ENCODE assay signal across 2 cellular contexts in the genomic region with DNA sequence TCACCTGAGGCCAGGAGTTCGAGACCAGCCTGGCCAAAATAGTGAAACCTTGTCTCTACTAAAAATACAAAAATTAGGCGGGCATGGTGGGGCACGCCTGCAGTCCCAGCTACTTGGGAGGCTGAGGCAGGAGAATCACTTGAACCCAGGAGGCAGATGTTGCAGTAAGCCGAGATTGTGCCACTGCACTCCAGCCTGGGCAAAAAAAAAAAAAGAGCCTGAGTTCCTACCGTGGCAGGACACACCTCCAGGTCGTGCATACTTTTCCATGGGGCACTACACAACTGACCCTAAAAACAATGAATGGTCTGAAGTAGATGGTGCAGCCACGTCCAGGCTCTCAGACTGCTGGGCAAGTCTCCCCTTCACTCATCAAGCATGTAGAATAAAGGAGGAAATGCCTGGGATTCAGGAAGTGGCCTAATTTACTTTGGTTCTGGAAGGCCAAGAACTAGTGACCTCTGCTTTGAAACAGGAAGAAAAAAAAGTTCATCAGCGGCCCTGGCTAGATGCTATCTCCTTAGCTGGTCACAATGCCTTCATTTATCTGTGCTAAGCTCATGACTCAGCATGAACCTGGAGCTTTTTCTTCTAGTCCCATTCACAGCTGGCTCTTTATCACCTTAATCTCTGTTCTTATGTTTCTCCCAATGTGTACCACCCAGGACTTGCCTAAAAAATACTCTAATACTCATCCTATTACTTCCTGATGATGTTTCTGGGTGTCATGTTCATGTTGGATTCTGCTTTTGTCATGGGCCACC.
TF ChIP-seq lines count a peak whose summit lies in the region.

No MANE protein-coding gene starts in this region.

TF ChIP-seq in K562, 482 proteins besides CTCF, POLR2A, EP300 and RAD21 (continued from another document and continues in another):
- no peak for TF ChIP-seq POLR3G (IDR thresholded peaks at IDR 0.05; ENCODE audit: extremely low read depth, insufficient read length, insufficient replicate concordance)
- no peak for TF ChIP-seq TARDBP (IDR thresholded peaks at IDR 0.05)
- no peak for TF ChIP-seq ZNF57 (CRISPR knock-in tag; IDR thresholded peaks at IDR 0.05)
- TF ChIP-seq ZBTB8A (IDR thresholded peaks at IDR 0.05; ENCODE audit: partially characterized antibody), result no peak
- TF ChIP-seq ZNF408 (CRISPR knock-in tag; IDR thresholded peaks at IDR 0.05; ENCODE audit: low read depth), result no peak
- TF ChIP-seq RCOR1 (IDR thresholded peaks at IDR 0.05; ENCODE audit: borderline replicate concordance in 1 of 2, low read depth in 2 of 2, low read length in 2 of 2), result peak in 1 of 2 experiments; percentile 46; a peak in 1 of 4 replicates
- TF ChIP-seq, protein P1, sequence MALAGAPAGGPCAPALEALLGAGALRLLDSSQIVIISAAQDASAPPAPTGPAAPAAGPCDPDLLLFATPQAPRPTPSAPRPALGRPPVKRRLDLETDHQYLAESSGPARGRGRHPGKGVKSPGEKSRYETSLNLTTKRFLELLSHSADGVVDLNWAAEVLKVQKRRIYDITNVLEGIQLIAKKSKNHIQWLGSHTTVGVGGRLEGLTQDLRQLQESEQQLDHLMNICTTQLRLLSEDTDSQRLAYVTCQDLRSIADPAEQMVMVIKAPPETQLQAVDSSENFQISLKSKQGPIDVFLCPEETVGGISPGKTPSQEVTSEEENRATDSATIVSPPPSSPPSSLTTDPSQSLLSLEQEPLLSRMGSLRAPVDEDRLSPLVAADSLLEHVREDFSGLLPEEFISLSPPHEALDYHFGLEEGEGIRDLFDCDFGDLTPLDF (CRISPR knock-in tag; IDR thresholded peaks at IDR 0.05), result no peak
- TF ChIP-seq ZNF41 (CRISPR knock-in tag; conservative IDR thresholded peaks at IDR 0.05), result no peak
- no peak for TF ChIP-seq ZNF212 (CRISPR knock-in tag; IDR thresholded peaks at IDR 0.05)
- TF ChIP-seq POLR2AphosphoS5 (IDR thresholded peaks at IDR 0.05; ENCODE audit: control insufficient read depth, insufficient read depth, low read depth, low read length), result no peak
- TF ChIP-seq XRCC5 (IDR thresholded peaks at IDR 0.05; ENCODE audit: low read depth, low read length), result no peak
- TF ChIP-seq NR4A1 (CRISPR knock-in tag; IDR thresholded peaks at IDR 0.05), result no peak
- TF ChIP-seq NR4A1 (tag; IDR thresholded peaks at IDR 0.05), result peak; percentile 39; the same call in 1 of the 2 replicates
- TF ChIP-seq, protein P2, sequence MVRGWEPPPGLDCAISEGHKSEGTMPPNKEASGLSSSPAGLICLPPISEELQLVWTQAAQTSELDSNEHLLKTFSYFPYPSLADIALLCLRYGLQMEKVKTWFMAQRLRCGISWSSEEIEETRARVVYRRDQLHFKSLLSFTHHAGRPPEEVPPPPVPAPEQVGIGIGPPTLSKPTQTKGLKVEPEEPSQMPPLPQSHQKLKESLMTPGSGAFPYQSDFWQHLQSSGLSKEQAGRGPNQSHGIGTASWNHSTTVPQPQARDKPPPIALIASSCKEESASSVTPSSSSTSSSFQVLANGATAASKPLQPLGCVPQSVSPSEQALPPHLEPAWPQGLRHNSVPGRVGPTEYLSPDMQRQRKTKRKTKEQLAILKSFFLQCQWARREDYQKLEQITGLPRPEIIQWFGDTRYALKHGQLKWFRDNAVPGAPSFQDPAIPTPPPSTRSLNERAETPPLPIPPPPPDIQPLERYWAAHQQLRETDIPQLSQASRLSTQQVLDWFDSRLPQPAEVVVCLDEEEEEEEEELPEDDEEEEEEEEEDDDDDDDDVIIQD (CRISPR knock-in tag; IDR thresholded peaks at IDR 0.05), result no peak
- TF ChIP-seq NELFE (IDR thresholded peaks at IDR 0.05; ENCODE audit: insufficient read depth, insufficient read length), result no peak
- TF ChIP-seq ZNF655 (CRISPR knock-in tag; IDR thresholded peaks at IDR 0.05), result no peak
- no peak for TF ChIP-seq ZNF436 (CRISPR knock-in tag; IDR thresholded peaks at IDR 0.05)
- peak; percentile 59; the same call in 1 of the 2 replicates for TF ChIP-seq LEF1 (IDR thresholded peaks at IDR 0.05)
- TF ChIP-seq, protein P3, sequence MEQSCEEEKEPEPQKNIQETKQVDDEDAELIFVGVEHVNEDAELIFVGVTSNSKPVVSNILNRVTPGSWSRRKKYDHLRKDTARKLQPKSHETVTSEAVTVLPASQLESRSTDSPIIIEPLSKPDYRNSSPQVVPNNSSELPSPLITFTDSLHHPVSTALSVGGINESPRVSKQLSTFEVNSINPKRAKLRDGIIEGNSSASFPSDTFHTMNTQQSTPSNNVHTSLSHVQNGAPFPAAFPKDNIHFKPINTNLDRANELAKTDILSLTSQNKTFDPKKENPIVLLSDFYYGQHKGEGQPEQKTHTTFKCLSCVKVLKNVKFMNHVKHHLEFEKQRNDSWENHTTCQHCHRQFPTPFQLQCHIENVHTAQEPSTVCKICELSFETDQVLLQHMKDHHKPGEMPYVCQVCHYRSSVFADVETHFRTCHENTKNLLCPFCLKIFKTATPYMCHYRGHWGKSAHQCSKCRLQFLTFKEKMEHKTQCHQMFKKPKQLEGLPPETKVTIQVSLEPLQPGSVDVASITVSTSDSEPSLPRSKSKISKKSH (CRISPR knock-in tag; IDR thresholded peaks at IDR 0.05), result no peak
- TF ChIP-seq, protein P4, sequence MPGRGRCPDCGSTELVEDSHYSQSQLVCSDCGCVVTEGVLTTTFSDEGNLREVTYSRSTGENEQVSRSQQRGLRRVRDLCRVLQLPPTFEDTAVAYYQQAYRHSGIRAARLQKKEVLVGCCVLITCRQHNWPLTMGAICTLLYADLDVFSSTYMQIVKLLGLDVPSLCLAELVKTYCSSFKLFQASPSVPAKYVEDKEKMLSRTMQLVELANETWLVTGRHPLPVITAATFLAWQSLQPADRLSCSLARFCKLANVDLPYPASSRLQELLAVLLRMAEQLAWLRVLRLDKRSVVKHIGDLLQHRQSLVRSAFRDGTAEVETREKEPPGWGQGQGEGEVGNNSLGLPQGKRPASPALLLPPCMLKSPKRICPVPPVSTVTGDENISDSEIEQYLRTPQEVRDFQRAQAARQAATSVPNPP (IDR thresholded peaks at IDR 0.05; ENCODE audit: borderline replicate concordance, insufficient read depth, insufficient read length), result no peak
- peak; percentile 88 for TF ChIP-seq FOSL1 (tag; conservative IDR thresholded peaks at IDR 0.05)
- TF ChIP-seq IRF1 (CRISPR knock-in tag; IDR thresholded peaks at IDR 0.05; ENCODE audit: borderline replicate concordance), result no peak
- no peak for TF ChIP-seq RBFOX2 (IDR thresholded peaks at IDR 0.05; ENCODE audit: low read depth, low read length)
- no peak for TF ChIP-seq NUFIP1 (IDR thresholded peaks at IDR 0.05; ENCODE audit: partially characterized antibody)

TF ChIP-seq in HepG2, 621 proteins besides CTCF, POLR2A, EP300 and RAD21 (continued from another document and continues in another):
- TF ChIP-seq AKNA (CRISPR knock-in tag; IDR thresholded peaks at IDR 0.05; ENCODE audit: borderline replicate concordance) (no peak), ZNF263 (CRISPR knock-in tag; IDR thresholded peaks at IDR 0.05) (no peak), ZNF614 (CRISPR knock-in tag; IDR thresholded peaks at IDR 0.05; ENCODE audit: borderline replicate concordance) (peak; percentile 96), SNAPC5 (CRISPR knock-in tag; IDR thresholded peaks at IDR 0.05; ENCODE audit: borderline replicate concordance) (no peak), ZNF24 (IDR thresholded peaks at IDR 0.05) (no peak), ZFP82 (CRISPR knock-in tag; IDR thresholded peaks at IDR 0.05; ENCODE audit: borderline replicate concordance) (no peak), NR1H2 (CRISPR knock-in tag; IDR thresholded peaks at IDR 0.05; ENCODE audit: borderline replicate concordance, low read depth) (no peak), ZNF619 (CRISPR knock-in tag; IDR thresholded peaks at IDR 0.05) (no peak), ZNF329 (CRISPR knock-in tag; IDR thresholded peaks at IDR 0.05; ENCODE audit: low read depth) (no peak), ZNF3 (CRISPR knock-in tag; IDR thresholded peaks at IDR 0.05) (no peak), ZNF136 (CRISPR knock-in tag; IDR thresholded peaks at IDR 0.05; ENCODE audit: low read depth) (peak; percentile 42; the same call in 1 of the 2 replicates), ZNF772 (CRISPR knock-in tag; IDR thresholded peaks at IDR 0.05) (peak; percentile 71; the same call in 1 of the 2 replicates), PHB2 (IDR thresholded peaks at IDR 0.05; ENCODE audit: partially characterized antibody) (no peak), LRRFIP1 (CRISPR knock-in tag; conservative IDR thresholded peaks at IDR 0.05) (peak; percentile 69; the same call in 1 of the 2 replicates), MAF1 (CRISPR knock-in tag; IDR thresholded peaks at IDR 0.05; ENCODE audit: borderline replicate concordance) (no peak)
- TF ChIP-seq, protein P5, sequence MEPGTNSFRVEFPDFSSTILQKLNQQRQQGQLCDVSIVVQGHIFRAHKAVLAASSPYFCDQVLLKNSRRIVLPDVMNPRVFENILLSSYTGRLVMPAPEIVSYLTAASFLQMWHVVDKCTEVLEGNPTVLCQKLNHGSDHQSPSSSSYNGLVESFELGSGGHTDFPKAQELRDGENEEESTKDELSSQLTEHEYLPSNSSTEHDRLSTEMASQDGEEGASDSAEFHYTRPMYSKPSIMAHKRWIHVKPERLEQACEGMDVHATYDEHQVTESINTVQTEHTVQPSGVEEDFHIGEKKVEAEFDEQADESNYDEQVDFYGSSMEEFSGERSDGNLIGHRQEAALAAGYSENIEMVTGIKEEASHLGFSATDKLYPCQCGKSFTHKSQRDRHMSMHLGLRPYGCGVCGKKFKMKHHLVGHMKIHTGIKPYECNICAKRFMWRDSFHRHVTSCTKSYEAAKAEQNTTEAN (CRISPR knock-in tag; conservative IDR thresholded peaks at IDR 0.05), result peak; percentile 76
- TF ChIP-seq, protein P6, sequence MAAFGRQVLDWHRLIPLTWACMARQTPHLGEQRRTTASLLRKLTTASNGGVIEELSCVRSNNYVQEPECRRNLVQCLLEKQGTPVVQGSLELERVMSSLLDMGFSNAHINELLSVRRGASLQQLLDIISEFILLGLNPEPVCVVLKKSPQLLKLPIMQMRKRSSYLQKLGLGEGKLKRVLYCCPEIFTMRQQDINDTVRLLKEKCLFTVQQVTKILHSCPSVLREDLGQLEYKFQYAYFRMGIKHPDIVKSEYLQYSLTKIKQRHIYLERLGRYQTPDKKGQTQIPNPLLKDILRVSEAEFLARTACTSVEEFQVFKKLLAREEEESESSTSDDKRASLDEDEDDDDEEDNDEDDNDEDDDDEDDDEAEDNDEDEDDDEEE (CRISPR knock-in tag; IDR thresholded peaks at IDR 0.05), result no peak
- TF ChIP-seq, protein P7, sequence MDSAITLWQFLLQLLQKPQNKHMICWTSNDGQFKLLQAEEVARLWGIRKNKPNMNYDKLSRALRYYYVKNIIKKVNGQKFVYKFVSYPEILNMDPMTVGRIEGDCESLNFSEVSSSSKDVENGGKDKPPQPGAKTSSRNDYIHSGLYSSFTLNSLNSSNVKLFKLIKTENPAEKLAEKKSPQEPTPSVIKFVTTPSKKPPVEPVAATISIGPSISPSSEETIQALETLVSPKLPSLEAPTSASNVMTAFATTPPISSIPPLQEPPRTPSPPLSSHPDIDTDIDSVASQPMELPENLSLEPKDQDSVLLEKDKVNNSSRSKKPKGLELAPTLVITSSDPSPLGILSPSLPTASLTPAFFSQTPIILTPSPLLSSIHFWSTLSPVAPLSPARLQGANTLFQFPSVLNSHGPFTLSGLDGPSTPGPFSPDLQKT (CRISPR knock-in tag; IDR thresholded peaks at IDR 0.05; ENCODE audit: borderline replicate concordance), result no peak
- TF ChIP-seq, protein P8, sequence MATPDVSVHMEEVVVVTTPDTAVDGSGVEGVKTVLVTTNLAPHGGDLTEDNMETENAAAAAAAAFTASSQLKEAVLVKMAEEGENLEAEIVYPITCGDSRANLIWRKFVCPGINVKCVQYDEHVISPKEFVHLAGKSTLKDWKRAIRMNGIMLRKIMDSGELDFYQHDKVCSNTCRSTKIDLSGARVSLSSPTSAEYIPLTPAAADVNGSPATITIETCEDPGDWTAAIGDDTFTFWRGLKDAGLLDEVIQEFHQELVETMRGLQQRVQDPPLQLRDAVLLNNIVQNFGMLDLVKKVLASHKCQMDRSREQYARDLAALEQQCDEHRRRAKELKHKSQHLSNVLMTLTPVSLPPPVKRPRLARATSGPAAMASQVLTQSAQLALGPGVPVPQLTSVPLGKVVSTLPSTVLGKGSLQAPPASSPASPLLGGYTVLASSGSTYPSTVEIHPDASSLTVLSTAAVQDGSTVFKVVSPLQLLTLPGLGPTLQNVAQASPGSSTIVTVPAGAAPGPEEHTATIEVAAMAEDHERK (CRISPR knock-in tag; IDR thresholded peaks at IDR 0.05; ENCODE audit: low read depth), result no peak
